ENCODE assay signal across 8 cellular contexts in genomic region chr1:204578867-204579664, GRCh38.
DNase-seq lines count a peak whose midpoint lies in the region; ATAC-seq and TF ChIP-seq lines count a peak whose summit lies in the region.

No MANE protein-coding gene starts in this region.

- H3K27ac ChIP-seq in DOHH2 (ENCODE audit: low read depth, low read length) (peak overlapping the region; percentile 54), WERI-Rb-1 (peak overlapping the region; percentile 84), right cardiac atrium (ENCODE audit: low read length) (no peak overlapping the region)

- H3K4me2 ChIP-seq in DOHH2 (ENCODE audit: low read length): peak overlapping the region; percentile 87

- peak overlapping the region; percentile 78 for H3K4me3 Mint-ChIP-seq in stimulated activated naive CD8-positive, alpha-beta T cell treated with anti-CD3 and anti-CD28 coated beads, Interleukin-15, amount 100 ng/mL, for 72 hours

- H3K4me1 ChIP-seq in DOHH2 (ENCODE audit: control insufficient read depth, low read length): peaks cover 35% of the 10 kb centered on the region
- peaks cover 2% of the 10 kb centered on the region for H3K4me1 ChIP-seq in right cardiac atrium (ENCODE audit: control insufficient read depth, insufficient read depth, low read length)

- no peaks in the 10 kb centered on the region for H3K9me3 Mint-ChIP-seq in stimulated activated naive CD8-positive, alpha-beta T cell treated with anti-CD3 and anti-CD28 coated beads, Interleukin-15, amount 100 ng/mL, for 72 hours

- no peaks in the 10 kb centered on the region for H3K27me3 ChIP-seq in DOHH2 (ENCODE audit: control insufficient read depth, low read length)
- H3K27me3 ChIP-seq in WERI-Rb-1 (ENCODE audit: insufficient read depth, low read depth, severe bottlenecking): no peaks in the 10 kb centered on the region
- H3K27me3 ChIP-seq in right cardiac atrium (ENCODE audit: control insufficient read depth, insufficient read depth): no peaks in the 10 kb centered on the region

- H3K9me2 ChIP-seq in DOHH2 (replicated peaks; ENCODE audit: control insufficient read depth, low read length): no peaks in the 10 kb centered on the region

- H4K20me1 ChIP-seq in DOHH2 (ENCODE audit: control insufficient read depth, insufficient read depth, low read depth, low read length): 0 out of 2 replicates have a peak, but pooled peaks cover 3% of the 10 kb centered on the region

- no peaks in the 10 kb centered on the region; the same call in 1 of the 2 replicates for H3K36me3 ChIP-seq in DOHH2 (ENCODE audit: control insufficient read depth, low read length)
- no peaks in the 10 kb centered on the region for H3K36me3 ChIP-seq in WERI-Rb-1

- peak; percentile 76 for DNase-seq in WERI-Rb-1
- DNase-seq in right cardiac atrium: peak; percentile 40 to 76 (median 74)
- DNase-seq in stimulated activated naive CD8-positive, alpha-beta T cell treated with anti-CD3 and anti-CD28 coated beads, Interleukin-15, amount 100 ng/mL, for 72 hours: peak; percentile 23 to 37
- DNase-seq in putamen (ENCODE audit: low spot score): no peak

- H3K9me3 ChIP-seq in DOHH2 (ENCODE audit: control insufficient read depth, insufficient read depth, low read length) (no peaks in the 10 kb centered on the region), WERI-Rb-1 (ENCODE audit: severe bottlenecking) (no peaks in the 10 kb centered on the region), right cardiac atrium (ENCODE audit: control insufficient read depth, low read length) (no peaks in the 10 kb centered on the region)

- peak overlapping the region; percentile 86 to 90 for H3K27ac Mint-ChIP-seq in stimulated activated naive CD8-positive, alpha-beta T cell treated with anti-CD3 and anti-CD28 coated beads, Interleukin-15, amount 100 ng/mL, for 72 hours

- peaks cover 31% of the 10 kb centered on the region for H3K4me1 Mint-ChIP-seq in stimulated activated naive CD8-positive, alpha-beta T cell treated with anti-CD3 and anti-CD28 coated beads, Interleukin-15, amount 100 ng/mL, for 72 hours

- H3K79me2 ChIP-seq in DOHH2 (ENCODE audit: control insufficient read depth, low read length): no peaks in the 10 kb centered on the region

- ATAC-seq in GM19372 (IDR thresholded peaks at IDR 0.05; ENCODE audit: low read depth, unreplicated experiment): peak; percentile 67
- ATAC-seq in HG03354 (IDR thresholded peaks at IDR 0.05; ENCODE audit: poor library complexity, severe bottlenecking, unreplicated experiment): peak; percentile 81
- peak; percentile 55 to 69 for ATAC-seq in right cardiac atrium
- peak; percentile 85 for ATAC-seq in stimulated activated naive CD8-positive, alpha-beta T cell treated with anti-CD3 and anti-CD28 coated beads, Interleukin-15, amount 100 ng/mL, for 72 hours
- ATAC-seq in HG03469 (IDR thresholded peaks at IDR 0.05; ENCODE audit: unreplicated experiment): no peak

- 42% methylated on average over 18 of the region's 18 CpGs for WGBS in right cardiac atrium

- H3K27me3 Mint-ChIP-seq in stimulated activated naive CD8-positive, alpha-beta T cell treated with anti-CD3 and anti-CD28 coated beads, Interleukin-15, amount 100 ng/mL, for 72 hours: no peaks in the 10 kb centered on the region

- TF ChIP-seq CTCF in DOHH2 (IDR thresholded peaks at IDR 0.05; ENCODE audit: low read depth, low read length, poor library complexity, severe bottlenecking) (no peak), WERI-Rb-1 (IDR thresholded peaks at IDR 0.05; ENCODE audit: low read depth, low read length) (no peak)

- peak overlapping the region; percentile 65 for H3K4me3 ChIP-seq in DOHH2 (ENCODE audit: low read length)
- H3K4me3 ChIP-seq in WERI-Rb-1 (ENCODE audit: low read depth, low read length): no peak overlapping the region
- peak overlapping the region; percentile 42 for H3K4me3 ChIP-seq in right cardiac atrium (ENCODE audit: low read length)

- intact Hi-C loops in right cardiac atrium (cut with DNase I): no loop called here

- H3F3A ChIP-seq in DOHH2 (ENCODE audit: control insufficient read depth, insufficient read depth): no peaks in the 10 kb centered on the region
